Comparison of ENCODE assay signal across 28 cellular contexts in the genomic region with DNA sequence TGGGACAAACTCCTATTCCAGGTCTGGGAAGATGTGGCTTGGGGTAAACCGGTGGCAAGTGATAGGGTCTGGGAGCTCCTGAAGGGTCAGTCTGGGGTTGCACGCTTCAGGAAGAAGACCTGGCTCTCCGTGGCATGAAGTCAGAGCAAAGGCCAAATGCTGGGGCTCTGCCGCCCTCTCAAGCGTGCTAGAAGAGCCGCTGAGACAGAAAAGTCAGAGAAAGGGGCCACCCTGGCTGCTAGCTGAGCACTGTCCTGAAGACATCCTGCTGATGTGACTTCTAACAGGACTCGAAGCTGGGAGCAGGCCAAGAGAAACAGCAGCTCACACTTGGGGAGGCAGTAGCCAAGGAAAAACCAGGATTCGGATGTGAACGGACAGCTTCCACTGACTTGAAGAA.
"Had no signal": no experiment of that assay in that cellular context is flagged by ENCODE, and none has a peak within 500 bp of the region (broad histone marks: within the 10 kb centered on the region; RNA-seq: fewer than 3 reads in every experiment).

No MANE protein-coding gene starts in this region.

- ATAC-seq: activated CD4-positive, alpha-beta T cell treated with anti-CD3 and anti-CD28 coated beads for 36 hours; activated CD8-positive, alpha-beta T cell treated with anti-CD3 and anti-CD28 coated beads, Interleukin-2, amount 10 ng/mL, durations not matched to agents 7 days and 5 days; Panc1 had no signal

- H3K4me1 Mint-ChIP-seq: activated CD4-positive, alpha-beta T cell treated with anti-CD3 and anti-CD28 coated beads for 36 hours; activated CD4-positive, alpha-beta T cell treated with anti-CD3 and anti-CD28 coated beads, Interleukin-2, amount 10 ng/mL, durations not matched to agents 7 days and 5 days; activated naive CD4-positive, alpha-beta T cell treated with anti-CD3 and anti-CD28 coated beads, Interleukin-2, amount 10 ng/mL, durations not matched to agents 7 days and 5 days; activated naive CD8-positive, alpha-beta T cell treated with anti-CD3 and anti-CD28 coated beads for 36 hours had no signal

- H3K4me3 ChIP-seq: ascending aorta, MG63, SJCRH30, SK-N-MC had no signal

- H3K36me3 Mint-ChIP-seq: activated naive CD4-positive, alpha-beta T cell treated with anti-CD3 and anti-CD28 coated beads, Interleukin-2, amount 10 ng/mL, durations not matched to agents 7 days and 5 days; activated naive CD8-positive, alpha-beta T cell treated with anti-CD3 and anti-CD28 coated beads for 36 hours had no signal

- H3K36me3 ChIP-seq: ascending aorta, brain microvascular endothelial cell, MG63, SJCRH30 had no signal

- H3K27ac Mint-ChIP-seq: activated CD4-positive, alpha-beta T cell treated with anti-CD3 and anti-CD28 coated beads for 36 hours; activated CD4-positive, alpha-beta T cell treated with anti-CD3 and anti-CD28 coated beads, Interleukin-2, amount 10 ng/mL, durations not matched to agents 7 days and 5 days; activated CD8-positive, alpha-beta T cell treated with anti-CD3 and anti-CD28 coated beads, Interleukin-2, amount 10 ng/mL, durations not matched to agents 7 days and 5 days; activated naive CD4-positive, alpha-beta T cell treated with anti-CD3 and anti-CD28 coated beads, Interleukin-2, amount 10 ng/mL, durations not matched to agents 7 days and 5 days; activated naive CD8-positive, alpha-beta T cell treated with anti-CD3 and anti-CD28 coated beads for 36 hours; activated T-cell treated with anti-CD3 and anti-CD28 coated beads, Interleukin-2, amount 50 U/mL, for 24 hours; activated T-helper 2 cell treated with anti-CD3 and anti-CD28 coated beads, Interferon-gamma antibody, Interleukin-2, Interleukin-4, amounts not matched to agents 10 μg/mL and 5 μg/mL and 100 μg/mL, durations not matched to agents 14 hours and 24 hours and 36 hours had no signal

- H3K9me3 ChIP-seq: ascending aorta, MG63, SJCRH30 had no signal

- H3K27me3 Mint-ChIP-seq: activated CD4-positive, alpha-beta T cell treated with anti-CD3 and anti-CD28 coated beads for 36 hours; activated CD4-positive, alpha-beta T cell treated with anti-CD3 and anti-CD28 coated beads, Interleukin-2, amount 10 ng/mL, durations not matched to agents 7 days and 5 days; activated naive CD4-positive, alpha-beta T cell treated with anti-CD3 and anti-CD28 coated beads, Interleukin-2, amount 10 ng/mL, durations not matched to agents 7 days and 5 days; activated naive CD8-positive, alpha-beta T cell treated with anti-CD3 and anti-CD28 coated beads for 36 hours; activated T-cell treated with anti-CD3 and anti-CD28 coated beads, Interleukin-2, amount 50 U/mL, for 24 hours had no signal

- H3K4me1 ChIP-seq: ascending aorta, SJCRH30 had no signal

- H3K4me3 Mint-ChIP-seq: activated CD4-positive, alpha-beta T cell treated with anti-CD3 and anti-CD28 coated beads for 36 hours; activated CD4-positive, alpha-beta T cell treated with anti-CD3 and anti-CD28 coated beads, Interleukin-2, amount 10 ng/mL, durations not matched to agents 7 days and 5 days; activated CD8-positive, alpha-beta T cell treated with anti-CD3 and anti-CD28 coated beads, Interleukin-2, amount 10 ng/mL, durations not matched to agents 7 days and 5 days; activated naive CD4-positive, alpha-beta T cell treated with anti-CD3 and anti-CD28 coated beads, Interleukin-2, amount 10 ng/mL, durations not matched to agents 7 days and 5 days; activated naive CD8-positive, alpha-beta T cell treated with anti-CD3 and anti-CD28 coated beads for 36 hours; activated T-cell treated with anti-CD3 and anti-CD28 coated beads, Interleukin-2, amount 50 U/mL, for 24 hours had no signal

- H3K27ac ChIP-seq: ascending aorta, brain microvascular endothelial cell, SJCRH30, SK-N-MC had no signal

- H3K9me3 Mint-ChIP-seq: activated CD4-positive, alpha-beta T cell treated with anti-CD3 and anti-CD28 coated beads, Interleukin-2, amount 10 ng/mL, durations not matched to agents 7 days and 5 days; activated naive CD8-positive, alpha-beta T cell treated with anti-CD3 and anti-CD28 coated beads for 36 hours; activated T-cell treated with anti-CD3 and anti-CD28 coated beads, Interleukin-2, amount 50 U/mL, for 24 hours had no signal

- H3K27me3 ChIP-seq: ascending aorta, brain microvascular endothelial cell, MG63, SJCRH30 had no signal

- DNase-seq: activated CD4-positive, alpha-beta T cell treated with anti-CD3 and anti-CD28 coated beads for 36 hours; activated CD4-positive, alpha-beta T cell treated with anti-CD3 and anti-CD28 coated beads, Interleukin-2, amount 10 ng/mL, durations not matched to agents 7 days and 5 days; activated CD4-positive, alpha-beta T cell treated with anti-CD3 and anti-CD28 coated beads, Interleukin-2, amount 50 U/mL, for 48 hours; activated CD8-positive, alpha-beta T cell treated with anti-CD3 and anti-CD28 coated beads, Interleukin-2, amount 10 ng/mL, durations not matched to agents 7 days and 5 days; activated naive CD4-positive, alpha-beta T cell treated with anti-CD3 and anti-CD28 coated beads, Interleukin-2, amount 10 ng/mL, durations not matched to agents 7 days and 5 days; activated naive CD8-positive, alpha-beta T cell treated with anti-CD3 and anti-CD28 coated beads for 36 hours; activated T-cell treated with anti-CD3 and anti-CD28 coated beads, Interleukin-2, amount 50 U/mL, for 24 hours; amygdala; brain microvascular endothelial cell; Kasumi-1; KG1; MG63; NCI-H1048; NCI-H1105 treated with DMSO at 0.1 percent for 48 hours; NCI-H1436; NCI-H1694; NCI-H1930; NCI-H2081 treated with DMSO at 0.1 percent for 48 hours; NCI-H226; NCI-H446 treated with DMSO at 0.1 percent for 48 hours; NCI-H524; SHP77; SJCRH30; T1000 had no signal
